In genomic region chr3:69864751-69865150, GRCh38 we compare ENCODE assay signal across 18 cellular contexts.
DNase-seq lines count a peak whose midpoint lies in the region; ATAC-seq, FAIRE-seq and TF ChIP-seq lines count a peak whose summit lies in the region.
"Had no signal": no experiment of that assay in that cellular context is flagged by ENCODE, and none has a peak within 500 bp of the region (broad histone marks: within the 10 kb centered on the region; RNA-seq: fewer than 3 reads in every experiment).

No MANE protein-coding gene starts in this region.

- peaks cover 0 to 15% of the 10 kb centered on the region in 2 donors for H3K4me1 ChIP-seq in right atrium auricular region

- no peaks in the 10 kb centered on the region for H3K36me3 ChIP-seq in right atrium auricular region

- no peak overlapping the region for H3K4me3 ChIP-seq in right atrium auricular region
- H3K4me3 ChIP-seq: K562 had no signal

- intact Hi-C loops in left ventricle myocardium superior (cut with micrococcal nuclease): no loop called here

- peak; percentile 78 for FAIRE-seq in endometrium (lab: Jason Lieb, UNC)
- FAIRE-seq: K562 had no signal

- ATAC-seq in left ventricle myocardium superior: no peak
- no peak for ATAC-seq in GM19023 (IDR thresholded peaks at IDR 0.05; ENCODE audit: unreplicated experiment)
- no peak for ATAC-seq in GM18502 (IDR thresholded peaks at IDR 0.05; ENCODE audit: poor library complexity, unreplicated experiment)

- H3K27me3 ChIP-seq in right atrium auricular region: no peaks in the 10 kb centered on the region

- H3K4me1 Mint-ChIP-seq in nephron: peaks cover 19% of the 10 kb centered on the region

- TF ChIP-seq CTCF in right atrium auricular region (IDR thresholded peaks at IDR 0.05) (no peak), nephron (IDR thresholded peaks at IDR 0.05; ENCODE audit: unreplicated experiment in 3 of 3) (no peak)

- H3K9me3 Mint-ChIP-seq in nephron: no peaks in the 10 kb centered on the region

- H3K27me3 Mint-ChIP-seq in nephron (ENCODE audit: low read depth): no peaks in the 10 kb centered on the region

- H3K36me3 Mint-ChIP-seq in nephron (ENCODE audit: low read depth): no peaks in the 10 kb centered on the region

- H3K27ac ChIP-seq in right atrium auricular region: peak overlapping the region; percentile 28 to 68

- H3K27ac Mint-ChIP-seq in nephron: peak overlapping the region; percentile 25 to 97 (median 83)

- H3K4me3 Mint-ChIP-seq in nephron: no peak overlapping the region

- no peak for DNase-seq in right atrium auricular region (ENCODE audit: low spot score)
- no peak for DNase-seq in left ventricle myocardium superior
- DNase-seq in HPDE6-E6E7 (ENCODE audit: extremely low spot score): no peak
- DNase-seq in activated CD4-positive, alpha-beta T cell treated with anti-CD3 and anti-CD28 coated beads, Interleukin-2, amount 50 U/mL, for 1 hour: no peak
- DNase-seq: COR-L47; DMS153; EL; HCEC 1CT; NCI-H1417; NCI-H1930; NCI-H446; NCI-H69; NK-92 treated with Interleukin-12 subunit alpha and Interleukin-12 subunit beta, amount 100 ng/mL, for 24 hours had no signal

- H3K9me3 ChIP-seq in right atrium auricular region: no peaks in the 10 kb centered on the region
